28 cellular contexts compared by ENCODE assay signal in the genomic region with DNA sequence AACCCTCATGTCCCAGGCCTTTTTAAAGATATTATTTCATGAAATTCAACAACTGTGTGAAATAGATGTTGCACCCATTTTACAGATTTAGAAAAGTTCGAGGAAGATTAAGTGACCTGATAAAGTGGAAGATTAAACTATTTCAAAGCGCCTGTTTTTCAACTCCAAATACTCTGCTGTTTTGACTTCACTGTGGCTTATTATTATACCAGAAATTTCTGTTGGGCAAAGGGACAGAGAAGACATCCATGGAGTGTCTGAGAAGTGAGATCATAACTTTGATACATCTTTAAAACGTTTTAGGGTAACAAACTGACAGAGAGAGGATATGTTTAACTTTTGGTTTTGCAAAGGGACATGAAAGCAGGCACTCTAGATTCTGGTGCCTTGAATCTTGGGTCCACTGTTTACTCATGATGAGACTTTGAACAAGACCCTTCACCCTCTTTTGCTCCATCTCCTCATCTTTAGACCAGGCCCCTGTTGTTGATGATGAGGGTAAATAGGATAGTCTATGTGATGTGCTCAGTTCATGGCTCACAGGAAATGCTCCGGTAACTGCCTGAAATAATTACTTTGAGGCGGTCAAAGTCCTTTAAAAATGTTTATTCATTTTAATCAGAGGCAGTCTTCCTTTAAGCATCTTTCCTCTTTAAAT.
"Had no signal": no experiment of that assay in that cellular context is flagged by ENCODE, and none has a peak within 500 bp of the region (broad histone marks: within the 10 kb centered on the region; RNA-seq: fewer than 3 reads in every experiment).

No MANE protein-coding gene starts in this region.

- H3K36me3 ChIP-seq: colonic mucosa, esophagus muscularis mucosa, esophagus squamous epithelium, gastrocnemius medialis, gastroesophageal sphincter, heart left ventricle, heart right ventricle had no signal

- ATAC-seq: effector memory CD8-positive, alpha-beta T cell; esophagus mucosa; foreskin keratinocyte; gastrocnemius medialis; gastroesophageal sphincter; heart left ventricle; heart right ventricle had no signal

- H3K27ac ChIP-seq: colonic mucosa, coronary artery, dorsolateral prefrontal cortex, epithelial cell of prostate, esophagus muscularis mucosa, esophagus squamous epithelium, foreskin keratinocyte, gastrocnemius medialis, gastroesophageal sphincter, heart left ventricle, heart right ventricle had no signal

- H3K4me3 ChIP-seq: colonic mucosa, coronary artery, dorsolateral prefrontal cortex, esophagus muscularis mucosa, esophagus squamous epithelium, gastrocnemius medialis, gastroesophageal sphincter, heart left ventricle, heart right ventricle had no signal

- H3K27me3 ChIP-seq: colonic mucosa, dorsolateral prefrontal cortex, esophagus muscularis mucosa, esophagus squamous epithelium, foreskin keratinocyte, gastrocnemius medialis, gastroesophageal sphincter, heart left ventricle, heart right ventricle had no signal

- DNase-seq: colonic mucosa; cortex of kidney; dermis blood vessel endothelial cell; dorsolateral prefrontal cortex; effector CD4-positive, alpha-beta T cell; effector CD8-positive, alpha-beta T cell; effector memory CD4-positive, alpha-beta T cell; effector memory CD8-positive, alpha-beta T cell; endodermal cell; erythroblast; esophagus squamous epithelium; foreskin fibroblast; foreskin keratinocyte; foreskin melanocyte; gastrocnemius medialis; glutamatergic neuron; head of caudate nucleus; heart left ventricle; heart right ventricle had no signal

- H3K4me1 ChIP-seq: colonic mucosa, esophagus muscularis mucosa, esophagus squamous epithelium, foreskin keratinocyte, gastroesophageal sphincter had no signal

- FAIRE-seq: colon, endometrium, endothelial cell of umbilical vein, frontal cortex had no signal

- H3K9me3 ChIP-seq: colonic mucosa, esophagus muscularis mucosa, esophagus squamous epithelium, gastrocnemius medialis, gastroesophageal sphincter, heart left ventricle, heart right ventricle had no signal
